ENCODE assay signal across 24 cellular contexts in the genomic region with DNA sequence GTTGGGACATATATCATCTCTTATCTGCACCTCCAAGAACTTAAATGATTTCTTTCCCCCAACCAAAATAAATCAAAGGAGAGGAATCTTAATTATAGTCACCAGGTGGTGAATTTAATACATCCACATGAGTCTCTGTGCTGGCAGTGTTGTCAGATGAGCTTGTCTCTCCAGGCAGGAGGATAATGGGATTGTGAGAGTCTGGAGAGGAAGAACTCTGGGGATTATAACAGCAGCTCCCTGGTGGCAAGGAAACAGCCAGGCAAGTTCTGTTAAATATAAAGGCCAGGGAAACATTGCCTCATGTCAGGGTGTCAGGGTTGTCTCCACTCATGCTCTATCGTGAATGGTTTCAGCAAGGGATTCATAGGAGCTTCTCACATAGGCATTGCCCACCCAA.
"Had no signal": no experiment of that assay in that cellular context is flagged by ENCODE, and none has a peak within 500 bp of the region (broad histone marks: within the 10 kb centered on the region; RNA-seq: fewer than 3 reads in every experiment).

No MANE protein-coding gene starts in this region.

- H3K9me3 ChIP-seq: breast epithelium, colonic mucosa, MG63, SJSA1 had no signal

- H3K4me1 ChIP-seq: breast epithelium, colonic mucosa had no signal

- H3K36me3 ChIP-seq: breast epithelium, colonic mucosa, MG63, SJSA1 had no signal

- H3K27ac ChIP-seq: breast epithelium, colonic mucosa, SJSA1 had no signal

- H3K27ac Mint-ChIP-seq: activated CD8-positive, alpha-beta T cell treated with anti-CD3 and anti-CD28 coated beads, Interleukin-2, amount 10 ng/mL, durations not matched to agents 7 days and 5 days; activated naive CD4-positive, alpha-beta T cell treated with anti-CD3 and anti-CD28 coated beads, Interleukin-2, amount 50 U/mL, for 24 hours; T-helper 1 cell treated with Interleukin-12 subunit alpha and Interleukin-12 subunit beta and Interleukin-4 antibody, amounts not matched to agents 30 μg/mL and 1 μg/mL, for 36 hours; WTC11 had no signal

- FAIRE-seq: RCC 7860 had no signal

- H3K9me3 Mint-ChIP-seq: activated naive CD4-positive, alpha-beta T cell treated with anti-CD3 and anti-CD28 coated beads, Interleukin-2, amount 50 U/mL, for 24 hours; T-helper 1 cell treated with Interleukin-12 subunit alpha and Interleukin-12 subunit beta and Interleukin-4 antibody, amounts not matched to agents 30 μg/mL and 1 μg/mL, for 36 hours; WTC11 had no signal

- DNase-seq: activated CD4-positive, alpha-beta T cell treated with anti-CD3 and anti-CD28 coated beads for 48 hours; activated CD4-positive, alpha-beta T cell treated with anti-CD3 and anti-CD28 coated beads, Interleukin-2, amount 50 U/mL, for 4 hours; activated CD4-positive, CD25-positive, alpha-beta regulatory T cell treated with anti-CD3 and anti-CD28 coated beads, Interleukin-2, amount 50 U/mL, for 72 hours; activated CD8-positive, alpha-beta memory T cell treated with anti-CD3 and anti-CD28 coated beads, Interleukin-2, amount 50 U/mL, for 48 hours; activated CD8-positive, alpha-beta T cell treated with anti-CD3 and anti-CD28 coated beads, Interleukin-2, amount 10 ng/mL, durations not matched to agents 7 days and 5 days; activated T-cell treated with anti-CD3 and anti-CD28 coated beads, Interleukin-2, amount 50 U/mL, for 1 hour; aorta; caudate nucleus; colonic mucosa; MG63; NCI-H1105; NCI-H1436; NCI-H1694 treated with DMSO at 0.1 percent for 48 hours; NCI-H2029 treated with DMSO at 0.1 percent for 48 hours; NCI-H510A treated with DMSO at 0.1 percent for 48 hours; NCI-H774; PC-3; SHP77 had no signal

- H3K27me3 ChIP-seq: breast epithelium, colonic mucosa, MG63, SJSA1 had no signal

- H3K27me3 Mint-ChIP-seq: activated naive CD4-positive, alpha-beta T cell treated with anti-CD3 and anti-CD28 coated beads, Interleukin-2, amount 50 U/mL, for 24 hours had no signal

- H3K36me3 Mint-ChIP-seq: activated naive CD4-positive, alpha-beta T cell treated with anti-CD3 and anti-CD28 coated beads, Interleukin-2, amount 50 U/mL, for 24 hours; WTC11 had no signal

- H3K4me3 ChIP-seq: breast epithelium, colonic mucosa, MG63, SJSA1 had no signal

- H3K4me3 Mint-ChIP-seq: activated CD8-positive, alpha-beta T cell treated with anti-CD3 and anti-CD28 coated beads, Interleukin-2, amount 10 ng/mL, durations not matched to agents 7 days and 5 days; activated naive CD4-positive, alpha-beta T cell treated with anti-CD3 and anti-CD28 coated beads, Interleukin-2, amount 50 U/mL, for 24 hours; T-helper 1 cell treated with Interleukin-12 subunit alpha and Interleukin-12 subunit beta and Interleukin-4 antibody, amounts not matched to agents 30 μg/mL and 1 μg/mL, for 36 hours; WTC11 had no signal
